ENCODE assay signal across 8 cellular contexts in the genomic region with DNA sequence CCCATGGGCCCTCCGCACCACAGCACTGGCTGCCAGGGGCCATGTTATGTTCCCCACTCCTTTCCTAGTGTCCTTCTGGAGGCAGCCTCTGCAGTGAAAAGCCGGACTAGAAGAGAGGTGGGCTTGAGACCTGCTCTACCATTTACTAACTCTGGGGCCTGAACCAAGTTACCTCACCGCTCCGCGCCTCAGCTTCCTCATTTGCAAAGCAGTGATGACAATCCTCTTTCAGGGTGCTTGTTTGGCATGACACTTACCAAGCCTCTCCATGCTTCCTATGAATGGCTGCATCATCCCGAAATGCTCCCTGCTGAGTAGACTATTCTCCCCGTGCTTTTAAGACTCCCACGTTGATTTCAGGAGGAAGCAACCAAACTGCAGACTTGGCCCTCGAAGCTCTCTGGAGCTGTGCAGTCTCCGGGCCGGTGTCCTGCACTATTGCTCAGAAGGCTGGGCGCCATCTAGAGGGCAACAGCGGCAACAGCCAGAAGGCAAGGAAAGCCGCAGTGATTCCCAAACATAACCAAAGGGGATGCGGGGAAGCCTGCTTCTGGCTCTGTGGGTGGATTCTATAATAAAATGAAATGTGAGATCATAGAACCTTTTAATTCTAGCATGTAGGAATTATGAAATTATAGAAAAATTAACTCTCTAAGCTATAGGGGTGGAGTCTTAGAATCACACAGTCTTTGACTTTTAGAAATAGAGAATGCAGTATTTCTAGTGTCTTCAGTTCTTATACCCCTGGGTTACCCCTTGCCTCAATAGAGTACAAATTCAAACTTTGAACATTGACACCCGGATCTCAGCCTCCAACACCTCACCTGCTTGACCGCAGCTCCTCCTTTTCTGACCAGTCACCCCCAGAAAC.
DNase-seq lines count a peak whose midpoint lies in the region; ATAC-seq, FAIRE-seq and TF ChIP-seq lines count a peak whose summit lies in the region.

No MANE protein-coding gene starts in this region.

- no peaks in the 10 kb centered on the region for H3K36me3 Mint-ChIP-seq in T-helper 2 cell treated with Interferon-gamma antibody and Interleukin-4, amounts not matched to agents 5 μg/mL and 100 μg/mL, for 36 hours (ENCODE audit: low read depth)

- H3K4me3 Mint-ChIP-seq in T-helper 2 cell treated with Interferon-gamma antibody and Interleukin-4, amounts not matched to agents 5 μg/mL and 100 μg/mL, for 36 hours = no peak overlapping the region

- TF ChIP-seq POLR2A in GM18505 (IDR thresholded peaks at IDR 0.05; ENCODE audit: borderline replicate concordance, extremely low read depth, insufficient read depth, insufficient read length) = no peak

- H3K27me3 ChIP-seq in bronchial epithelial cell (ENCODE audit: control insufficient read depth, insufficient read depth, low read length) = no peaks in the 10 kb centered on the region
- no peaks in the 10 kb centered on the region for H3K27me3 ChIP-seq in kidney epithelial cell (ENCODE audit: control insufficient read depth, insufficient read depth, low read length)

- H3K9me3 Mint-ChIP-seq in T-helper 2 cell treated with Interferon-gamma antibody and Interleukin-4, amounts not matched to agents 5 μg/mL and 100 μg/mL, for 36 hours = no peaks in the 10 kb centered on the region

- H3K36me3 ChIP-seq in bronchial epithelial cell (ENCODE audit: control insufficient read depth, insufficient read depth, low read length) = no peaks in the 10 kb centered on the region
- H3K36me3 ChIP-seq in kidney epithelial cell (ENCODE audit: control insufficient read depth, insufficient read depth, low read length) = no peaks in the 10 kb centered on the region

- H3K27me3 Mint-ChIP-seq in T-helper 2 cell treated with Interferon-gamma antibody and Interleukin-4, amounts not matched to agents 5 μg/mL and 100 μg/mL, for 36 hours (ENCODE audit: low read depth) = no peaks in the 10 kb centered on the region

- peak; percentile 62 for DNase-seq in ACHN
- peak; percentile 44 for DNase-seq in NCI-H1417 treated with DMSO at 0.1 percent for 48 hours (lab: John Stamatoyannopoulos, UW)
- peak; percentile 31 for DNase-seq in T-helper 2 cell treated with Interferon-gamma antibody and Interleukin-4, amounts not matched to agents 5 μg/mL and 100 μg/mL, for 36 hours (ENCODE audit: low spot score)
- DNase-seq in bronchial epithelial cell (ENCODE audit: low read depth) = peak; percentile 32
- DNase-seq in kidney epithelial cell (ENCODE audit: low read depth) = peak; percentile 25
- peak; percentile 38 to 64 for DNase-seq in stimulated activated CD4-positive, alpha-beta T cell treated with anti-CD3 and anti-CD28 coated beads, Interleukin-2, amount 100 ng/mL, for 24 hours

- H3K4me3 ChIP-seq in bronchial epithelial cell (ENCODE audit: low read depth, low read length) (no peak overlapping the region), kidney epithelial cell (ENCODE audit: low read depth, low read length) (no peak overlapping the region)

- ATAC-seq in GM18505 (IDR thresholded peaks at IDR 0.05; ENCODE audit: unreplicated experiment) (peak; percentile 89), HG02852 (IDR thresholded peaks at IDR 0.05; ENCODE audit: unreplicated experiment) (peak; percentile 95)

- H3K4me1 Mint-ChIP-seq in T-helper 2 cell treated with Interferon-gamma antibody and Interleukin-4, amounts not matched to agents 5 μg/mL and 100 μg/mL, for 36 hours (ENCODE audit: low read depth) = no peaks in the 10 kb centered on the region

- no peak for FAIRE-seq in bronchial epithelial cell (lab: Jason Lieb, UNC)

- no peak overlapping the region for H3K27ac Mint-ChIP-seq in T-helper 2 cell treated with Interferon-gamma antibody and Interleukin-4, amounts not matched to agents 5 μg/mL and 100 μg/mL, for 36 hours

- peak; percentile 82 for TF ChIP-seq CTCF in bronchial epithelial cell (IDR thresholded peaks at IDR 0.05; ENCODE audit: insufficient read depth, low read length, severe bottlenecking)
- TF ChIP-seq CTCF in kidney epithelial cell (IDR thresholded peaks at IDR 0.05; ENCODE audit: insufficient read depth, low read length, poor library complexity, severe bottlenecking) = peak; percentile 96

- in situ Hi-C loops in ACHN (cut with HindIII; ENCODE audit: low pct_ligation_motif_present, low pct_unique_long_range_greater_than_20kb, low sequenced_read_pairs) = no loop called here
